In genomic region chr5:60960591-60960990, GRCh38 we compare ENCODE assay signal across 9 cellular contexts. TPM values are rescaled to one million over a fixed set of nuclear protein-coding genes. Genes with fewer than 3 reads are reported as not detected.
DNase-seq lines count a peak whose midpoint lies in the region; ATAC-seq and TF ChIP-seq lines count a peak whose summit lies in the region.
"Had no signal": no experiment of that assay in that cellular context is flagged by ENCODE, and none has a peak within 500 bp of the region (broad histone marks: within the 10 kb centered on the region; RNA-seq: fewer than 3 reads in every experiment).

No MANE protein-coding gene starts in this region.

- DNase-seq in BJ (ENCODE audit: low read depth), result no peak
- peak; percentile 55 for DNase-seq in GM23338 (ENCODE audit: low spot score)
- peak; percentile 16 for DNase-seq in astrocyte of the cerebellum (ENCODE audit: low read depth)
- no peak for DNase-seq in right lobe of liver
- no peak for DNase-seq in posterior vena cava (ENCODE audit: low spot score)
- no peak for DNase-seq in cardiac septum (ENCODE audit: low spot score)
- DNase-seq in NCI-H146 (lab: John Stamatoyannopoulos, UW), result no peak
- DNase-seq: SHP77 had no signal

- H4K20me1 ChIP-seq in GM23338 (replicated peaks; ENCODE audit: insufficient read depth), result peaks cover 3% of the 10 kb centered on the region; the same call in 1 of the 2 replicates

- H3K27me3 Mint-ChIP-seq in GM23338 (ENCODE audit: insufficient read depth, low read depth, poor library complexity), result peaks cover 2% of the 10 kb centered on the region

- intact Hi-C loops in right lobe of liver (cut with DNase I) (no loop called here), posterior vena cava (cut with DNase I) (no loop called here), cardiac septum (cut with DNase I) (no loop called here)

- no peak overlapping the region for H3K27ac ChIP-seq in GM23338 (ENCODE audit: low read depth)
- H3K27ac ChIP-seq in right lobe of liver, result no peak overlapping the region

- CTCF ChIA-PET in BJ (lab: Yijun Ruan, JAX), result interaction anchor here (0.6 to 2.6 kb wide), 7 partner anchors 10 to 697 kb away, joined by 3 to 9 read pairs (median 3); no protein-coding TSS in a partner anchor

- no peaks in the 10 kb centered on the region for H3K36me3 ChIP-seq in BJ (ENCODE audit: control insufficient read depth, insufficient read depth, low read length)
- no peaks in the 10 kb centered on the region for H3K36me3 ChIP-seq in GM23338 (ENCODE audit: insufficient read depth)
- no peaks in the 10 kb centered on the region for H3K36me3 ChIP-seq in right lobe of liver

- no peak overlapping the region for H3K27ac Mint-ChIP-seq in GM23338

- H3K4me3 ChIP-seq in BJ (ENCODE audit: low read depth, low read length), result no peak overlapping the region
- no peak overlapping the region for H3K4me3 ChIP-seq in GM23338
- no peak overlapping the region for H3K4me3 ChIP-seq in astrocyte of the cerebellum (ENCODE audit: low read depth, low read length)
- H3K4me3 ChIP-seq in right lobe of liver, result no peak overlapping the region

- H3F3A ChIP-seq in GM23338 (replicated peaks; ENCODE audit: low read depth), result no peaks in the 10 kb centered on the region

- H3K36me3 Mint-ChIP-seq in GM23338 (ENCODE audit: low read depth), result peaks cover 4% of the 10 kb centered on the region; the same call in 2 of the 3 replicates

- peaks cover 7% of the 10 kb centered on the region; the same call in 2 of the 3 replicates for H3K9me3 Mint-ChIP-seq in GM23338

- ATAC-seq in GM23338 (no peak), right lobe of liver (no peak), HG03280 (IDR thresholded peaks at IDR 0.05; ENCODE audit: unreplicated experiment) (no peak)

- H3K4me2 ChIP-seq in GM23338, result no peak overlapping the region

- H3K9me3 ChIP-seq in right lobe of liver, result no peaks in the 10 kb centered on the region

- in situ Hi-C loops in astrocyte of the cerebellum (cut with HindIII; ENCODE audit: low sequenced_read_pairs), result loop anchor here (25.0 kb wide), 1 partner anchor 977 kb away; no protein-coding TSS in a partner anchor

- H3K79me2 ChIP-seq in GM23338 (replicated peaks; ENCODE audit: insufficient read depth), result peaks cover 45% of the 10 kb centered on the region

- TF ChIP-seq POLR2A in right lobe of liver (IDR thresholded peaks at IDR 0.05), result no peak

- H3K27me3 ChIP-seq in BJ (ENCODE audit: control insufficient read depth, insufficient read depth, low read length), result no peaks in the 10 kb centered on the region
- no peaks in the 10 kb centered on the region for H3K27me3 ChIP-seq in GM23338 (ENCODE audit: insufficient read depth)
- H3K27me3 ChIP-seq in right lobe of liver, result no peaks in the 10 kb centered on the region

- POLR2A ChIA-PET in BJ (lab: Charles Lee), result interaction anchor here (0.6 kb wide), 1 partner anchor 9 kb away, joined by 4 read pairs; no protein-coding TSS in a partner anchor

- 22% methylated on average over 2 of the region's 2 CpGs for WGBS in right lobe of liver (ENCODE audit: insufficient coverage, low coverage, low lambda C conversion rate, missing lambda C conversion rate)

- no peak overlapping the region for H2AFZ ChIP-seq in GM23338

- no peaks in the 10 kb centered on the region for H3K9me2 ChIP-seq in GM23338 (ENCODE audit: insufficient read depth)

- H3K4me1 ChIP-seq in GM23338 (ENCODE audit: insufficient read depth) (no peaks in the 10 kb centered on the region), right lobe of liver (no peaks in the 10 kb centered on the region)

- H3K4me1 Mint-ChIP-seq in GM23338, result no peaks in the 10 kb centered on the region

- H3K4me3 Mint-ChIP-seq in GM23338, result no peak overlapping the region

- peak; percentile 63 for TF ChIP-seq CTCF in BJ (IDR thresholded peaks at IDR 0.05; ENCODE audit: insufficient read depth, low read depth, low read length)
- TF ChIP-seq CTCF in GM23338 (conservative IDR thresholded peaks at IDR 0.05; ENCODE audit: low read depth in 2 of 2), result peak; percentile 52 to 72
- peak; percentile 71 for TF ChIP-seq CTCF in astrocyte of the cerebellum (IDR thresholded peaks at IDR 0.05; ENCODE audit: low read depth, low read length, missing control alignments)
- TF ChIP-seq CTCF in right lobe of liver (IDR thresholded peaks at IDR 0.05), result peak; percentile 33 to 48 (median 43)

TF ChIP-seq in GM23338, 12 proteins besides CTCF, POLR2A, EP300 and RAD21 (continues in another document):
- no peak for TF ChIP-seq REST (IDR thresholded peaks at IDR 0.05; ENCODE audit: unreplicated experiment)
- no peak for TF ChIP-seq POLR2AphosphoS5 (IDR thresholded peaks at IDR 0.05; ENCODE audit: low read depth)
- TF ChIP-seq EZH2 (IDR thresholded peaks at IDR 0.05; ENCODE audit: low read depth, unreplicated experiment), result no peak
- no peak for TF ChIP-seq NANOG (IDR thresholded peaks at IDR 0.05; ENCODE audit: borderline replicate concordance)
- no peak for TF ChIP-seq EZH2phosphoT487 (IDR thresholded peaks at IDR 0.05; ENCODE audit: unreplicated experiment)
- TF ChIP-seq ZNF114 (CRISPR knock-in tag; IDR thresholded peaks at IDR 0.05), result no peak
- TF ChIP-seq JUNB (IDR thresholded peaks at IDR 0.05; ENCODE audit: unreplicated experiment), result no peak
- no peak for TF ChIP-seq STAT1 (IDR thresholded peaks at IDR 0.05; ENCODE audit: unreplicated experiment)
- TF ChIP-seq ZNF331 (CRISPR knock-in tag; IDR thresholded peaks at IDR 0.05; ENCODE audit: low read depth), result no peak

RNA-seq across cellular contexts. Expression of gene NDUFAF2, which starts 15.6 kb away (rescaled TPM):
- 22.4 and 45.3 TPM in 2 replicates for polyA plus RNA-seq in BJ (2011; rRNA removed)
- 7.7 and 11.9 TPM in 2 replicates for polyA minus RNA-seq in BJ (2011; rRNA and poly(A)+ RNA removed)
- 31.6 and 43.4 TPM in 2 replicates for total RNA-seq in GM23338 (2014; rRNA removed; shearing (Covaris generic))
- polyA plus RNA-seq in GM23338 (2016; fragmentation: Nextera tagmentation; extraction: Ambion mirVana), result 155 and 180 TPM in 2 replicates
- 10 to 100 TPM in 5 of 6 experiments, 1 to 10 TPM in 1; 8.4 to 30.1 (median 11.8) TPM for total RNA-seq in right lobe of liver
- 10 to 100 TPM; 28.3 to 45.0 TPM for total RNA-seq in posterior vena cava
- 27.1 TPM for total RNA-seq in cardiac septum

RNA-seq across cellular contexts. Expression of gene ERCC8, which starts 15.7 kb away (rescaled TPM):
- polyA plus RNA-seq in BJ (2011; rRNA removed) (10.1 and 12.8 TPM in 2 replicates), GM23338 (2016; fragmentation: Nextera tagmentation; extraction: Ambion mirVana) (13.5 and 21.6 TPM in 2 replicates)
- 6.4 and 7.2 TPM in 2 replicates for polyA minus RNA-seq in BJ (2011; rRNA and poly(A)+ RNA removed)
- total RNA-seq in GM23338 (2014; rRNA removed; shearing (Covaris generic)), result 40.0 and 53.9 TPM in 2 replicates
- total RNA-seq in right lobe of liver (10 to 100 TPM in 1 of 6 experiments, 1 to 10 TPM in 5; 4.0 to 10.7 (median 4.5) TPM), posterior vena cava (10 to 100 TPM in 1 of 2 donors, 1 to 10 TPM in 1; 9.4 to 12.2 TPM), cardiac septum (4.6 TPM)

Comparison
In these comparisons a context has a peak if more than half of its experiments do, and no peak if none do; other contexts are left out.
1. DNase-seq: peak in GM23338 (single experiment) and astrocyte of the cerebellum (single experiment); none in BJ (single experiment), right lobe of liver (0 of 3), posterior vena cava (single experiment), cardiac septum (single experiment) and NCI-H146 (single experiment).
2. Peak in every context shown above with its lines, with median percentiles within 50 percentile points of each other: CTCF ChIP-seq.